ENCODE assay signal across 13 cellular contexts in the genomic region with DNA sequence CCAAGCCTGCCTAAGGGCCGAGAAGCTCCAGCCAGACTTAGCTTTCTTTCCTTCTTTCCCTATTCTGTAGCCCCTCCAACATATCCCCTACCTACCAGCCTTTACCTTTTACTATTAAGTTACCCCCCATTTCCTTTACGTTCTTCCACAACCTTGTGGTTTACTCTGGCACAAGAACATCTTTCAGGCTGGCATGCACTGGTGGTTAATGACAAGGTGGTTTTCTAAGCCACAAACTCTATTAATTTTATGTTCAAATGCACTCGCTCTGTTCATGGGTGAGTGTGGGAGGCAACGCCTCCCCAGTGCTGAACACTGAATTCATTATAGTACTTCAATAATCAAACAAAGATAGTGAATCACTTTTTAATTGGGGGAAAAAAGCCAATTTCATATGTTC.
DNase-seq lines count a peak whose midpoint lies in the region; ATAC-seq and TF ChIP-seq lines count a peak whose summit lies in the region.
"Had no signal": no experiment of that assay in that cellular context is flagged by ENCODE, and none has a peak within 500 bp of the region (broad histone marks: within the 10 kb centered on the region; RNA-seq: fewer than 3 reads in every experiment).

No MANE protein-coding gene starts in this region.

- POLR2A ChIA-PET in activated CD4-positive, alpha-beta T cell treated with anti-CD3 and anti-CD28 coated beads, Interleukin-2, amount 10 ng/mL, durations not matched to agents 7 days and 5 days (lab: Charles Lee), result no interaction called here

- no peaks in the 10 kb centered on the region for H3K27me3 ChIP-seq in esophagus squamous epithelium

- H3K4me1 ChIP-seq in esophagus squamous epithelium, result peaks cover 0 to 28% (median 0%) of the 10 kb centered on the region in 3 donors

- WGBS in esophagus squamous epithelium, 2 donors, result 59 to 68% methylated on average over 4 of the region's 4 CpGs

- DNase-seq in stimulated activated CD4-positive, alpha-beta T cell treated with anti-CD3 and anti-CD28 coated beads, Interleukin-1b, Interleukin-23, amount 100 ng/mL, for 48 hours, result peak; percentile 32
- DNase-seq in stimulated activated CD4-positive, alpha-beta T cell treated with anti-CD3 and anti-CD28 coated beads, Interleukin-12 subunit alpha, Interleukin-12 subunit beta, amount 100 ng/mL, for 4 hours, result no peak
- peak; percentile 26 for DNase-seq in activated CD4-positive, alpha-beta T cell treated with anti-CD3 and anti-CD28 coated beads, Interleukin-2, amount 10 ng/mL, durations not matched to agents 7 days and 5 days
- DNase-seq in NCI-H146 (lab: John Stamatoyannopoulos, UW) (no peak), esophagus squamous epithelium (lab: John Stamatoyannopoulos, UW) (no peak)
- DNase-seq: H9, mesendoderm, MV-4-11, NCI-H69, SW 1271 had no signal

- peak overlapping the region; percentile 65 for H3K27ac Mint-ChIP-seq in activated CD4-positive, alpha-beta T cell treated with anti-CD3 and anti-CD28 coated beads, Interleukin-2, amount 10 ng/mL, durations not matched to agents 7 days and 5 days
- peak overlapping the region; percentile 40 for H3K27ac Mint-ChIP-seq in dendritic cell treated with granulocyte-macrophage colony-stimulating factor and Interleukin-4, amounts not matched to agents 40 ng/mL and 50 ng/mL, for 4 days

- peak in 1 of 4 donors; percentile 24 for TF ChIP-seq POLR2A in esophagus squamous epithelium (IDR thresholded peaks at IDR 0.05)

- no peaks in the 10 kb centered on the region for H3K36me3 ChIP-seq in esophagus squamous epithelium

- H3K36me3 Mint-ChIP-seq in activated CD4-positive, alpha-beta T cell treated with anti-CD3 and anti-CD28 coated beads, Interleukin-2, amount 10 ng/mL, durations not matched to agents 7 days and 5 days (ENCODE audit: low read depth), result peaks cover 18% of the 10 kb centered on the region
- H3K36me3 Mint-ChIP-seq in dendritic cell treated with granulocyte-macrophage colony-stimulating factor and Interleukin-4, amounts not matched to agents 40 ng/mL and 50 ng/mL, for 4 days (ENCODE audit: low read depth), result peaks cover 47% of the 10 kb centered on the region

- peaks cover 90% of the 10 kb centered on the region for H3K4me1 Mint-ChIP-seq in activated CD4-positive, alpha-beta T cell treated with anti-CD3 and anti-CD28 coated beads, Interleukin-2, amount 10 ng/mL, durations not matched to agents 7 days and 5 days
- H3K4me1 Mint-ChIP-seq in dendritic cell treated with granulocyte-macrophage colony-stimulating factor and Interleukin-4, amounts not matched to agents 40 ng/mL and 50 ng/mL, for 4 days (ENCODE audit: low read depth), result peaks cover 76% of the 10 kb centered on the region

- ATAC-seq in HG02571 (IDR thresholded peaks at IDR 0.05; ENCODE audit: unreplicated experiment) (no peak), GM21381 (IDR thresholded peaks at IDR 0.05; ENCODE audit: unreplicated experiment) (no peak)

- H3K4me3 ChIP-seq in esophagus squamous epithelium, result no peak overlapping the region

- H3K27ac ChIP-seq in esophagus squamous epithelium, result no peak overlapping the region

- no peak for TF ChIP-seq CTCF in esophagus squamous epithelium (IDR thresholded peaks at IDR 0.05)

- intact Hi-C loops in dendritic cell treated with granulocyte-macrophage colony-stimulating factor and Interleukin-4, amounts not matched to agents 40 ng/mL and 50 ng/mL, for 4 days (cut with micrococcal nuclease), result no loop called here
- intact Hi-C loops in esophagus squamous epithelium (cut with DNase I), result no loop called here

- H3K27me3 Mint-ChIP-seq in activated CD4-positive, alpha-beta T cell treated with anti-CD3 and anti-CD28 coated beads, Interleukin-2, amount 10 ng/mL, durations not matched to agents 7 days and 5 days, result no peaks in the 10 kb centered on the region
- no peaks in the 10 kb centered on the region for H3K27me3 Mint-ChIP-seq in dendritic cell treated with granulocyte-macrophage colony-stimulating factor and Interleukin-4, amounts not matched to agents 40 ng/mL and 50 ng/mL, for 4 days

- no peaks in the 10 kb centered on the region for H3K9me3 ChIP-seq in esophagus squamous epithelium

- no peak overlapping the region for H3K4me3 Mint-ChIP-seq in activated CD4-positive, alpha-beta T cell treated with anti-CD3 and anti-CD28 coated beads, Interleukin-2, amount 10 ng/mL, durations not matched to agents 7 days and 5 days
- no peak overlapping the region for H3K4me3 Mint-ChIP-seq in dendritic cell treated with granulocyte-macrophage colony-stimulating factor and Interleukin-4, amounts not matched to agents 40 ng/mL and 50 ng/mL, for 4 days
- H3K4me3 Mint-ChIP-seq: H9 had no signal

- CTCF ChIA-PET in activated CD4-positive, alpha-beta T cell treated with anti-CD3 and anti-CD28 coated beads, Interleukin-2, amount 10 ng/mL, durations not matched to agents 7 days and 5 days (lab: Charles Lee), result interaction anchor here (0.7 to 7.4 kb wide), 3 partner anchors 9 to 16 kb away, joined by 3 to 44 read pairs (median 5); no protein-coding TSS in a partner anchor

- H3K9me3 Mint-ChIP-seq in activated CD4-positive, alpha-beta T cell treated with anti-CD3 and anti-CD28 coated beads, Interleukin-2, amount 10 ng/mL, durations not matched to agents 7 days and 5 days, result no peaks in the 10 kb centered on the region
- H3K9me3 Mint-ChIP-seq in dendritic cell treated with granulocyte-macrophage colony-stimulating factor and Interleukin-4, amounts not matched to agents 40 ng/mL and 50 ng/mL, for 4 days, result no peaks in the 10 kb centered on the region
- H3K9me3 Mint-ChIP-seq: H9 had no signal

Comparison
In these comparisons a context has a peak if more than half of its experiments do, and no peak if none do; other contexts are left out.
1. DNase-seq: peak in stimulated activated CD4-positive, alpha-beta T cell treated with anti-CD3 and anti-CD28 coated beads, Interleukin-1b, Interleukin-23, amount 100 ng/mL, for 48 hours (single experiment) and activated CD4-positive, alpha-beta T cell treated with anti-CD3 and anti-CD28 coated beads, Interleukin-2, amount 10 ng/mL, durations not matched to agents 7 days and 5 days (single experiment); none in stimulated activated CD4-positive, alpha-beta T cell treated with anti-CD3 and anti-CD28 coated beads, Interleukin-12 subunit alpha, Interleukin-12 subunit beta, amount 100 ng/mL, for 4 hours (single experiment), NCI-H146 (single experiment) and esophagus squamous epithelium (single experiment).